Comparison of ENCODE assay signal across 8 cellular contexts in genomic region chr17:17972126-17972951, GRCh38. TPM values are rescaled to one million over a fixed set of nuclear protein-coding genes. Genes with fewer than 3 reads are reported as not detected.
DNase-seq lines count a peak whose midpoint lies in the region; ATAC-seq and TF ChIP-seq lines count a peak whose summit lies in the region.

A gene with protein sequence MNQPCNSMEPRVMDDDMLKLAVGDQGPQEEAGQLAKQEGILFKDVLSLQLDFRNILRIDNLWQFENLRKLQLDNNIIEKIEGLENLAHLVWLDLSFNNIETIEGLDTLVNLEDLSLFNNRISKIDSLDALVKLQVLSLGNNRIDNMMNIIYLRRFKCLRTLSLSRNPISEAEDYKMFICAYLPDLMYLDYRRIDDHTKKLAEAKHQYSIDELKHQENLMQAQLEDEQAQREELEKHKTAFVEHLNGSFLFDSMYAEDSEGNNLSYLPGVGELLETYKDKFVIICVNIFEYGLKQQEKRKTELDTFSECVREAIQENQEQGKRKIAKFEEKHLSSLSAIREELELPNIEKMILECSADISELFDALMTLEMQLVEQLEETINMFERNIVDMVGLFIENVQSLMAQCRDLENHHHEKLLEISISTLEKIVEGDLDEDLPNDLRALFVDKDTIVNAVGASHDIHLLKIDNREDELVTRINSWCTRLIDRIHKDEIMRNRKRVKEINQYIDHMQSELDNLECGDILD (plus strand): TSS chr17:17972862. CDS start chr17:17977599, 4,737 bp downstream.
TOM1L2 (minus strand) TSS chr17:17972400; CDS start chr17:17972313, 87 bp downstream.

- no TSS peak for BruUV-seq in PC-3 (replicated peaks; lab: Mats Ljungman, UMichigan)

- no peaks in the 10 kb centered on the region for H3K9me2 ChIP-seq in PC-3 (replicated peaks; ENCODE audit: low read length)

- intact Hi-C loops in PC-3 (cut with micrococcal nuclease), result loop anchor here (1.0 kb wide), 2 partner anchors 51 to 61 kb away; no protein-coding TSS in a partner anchor

- H3K9me3 Mint-ChIP-seq in activated T-cell treated with anti-CD3 and anti-CD28 coated beads, Interleukin-2, amount 50 U/mL, for 24 hours, result no peaks in the 10 kb centered on the region

- peaks cover 2% of the 10 kb centered on the region for H3K36me3 Mint-ChIP-seq in activated T-cell treated with anti-CD3 and anti-CD28 coated beads, Interleukin-2, amount 50 U/mL, for 24 hours (ENCODE audit: low read depth)

- H2AFZ ChIP-seq in PC-3 (ENCODE audit: low read length), result peak within 1 kb of the TSS; percentile 71

- peak; percentile 69 for TF ChIP-seq POLR2A in erythroblast (IDR thresholded peaks at IDR 0.05; ENCODE audit: low read length)

- H3K9ac ChIP-seq in PC-3 (ENCODE audit: low read length), result peak within 1 kb of the TSS; percentile 65

- peak within 1 kb of the TSS; percentile 64 for H3K4me3 ChIP-seq in Jurkat, Clone E6-1 (ENCODE audit: low read length)
- H3K4me3 ChIP-seq in PC-3 (ENCODE audit: low read length), result peak within 1 kb of the TSS; percentile 80

- H3K4me2 ChIP-seq in PC-3 (ENCODE audit: low read length), result peak within 1 kb of the TSS; percentile 93

- peaks cover 49% of the 10 kb centered on the region for H3K79me2 ChIP-seq in PC-3 (ENCODE audit: low read length)

- peaks cover 42% of the 10 kb centered on the region for H3K4me1 Mint-ChIP-seq in activated T-cell treated with anti-CD3 and anti-CD28 coated beads, Interleukin-2, amount 50 U/mL, for 24 hours (ENCODE audit: low read depth)

- no peaks in the 10 kb centered on the region for H3K27me3 Mint-ChIP-seq in activated T-cell treated with anti-CD3 and anti-CD28 coated beads, Interleukin-2, amount 50 U/mL, for 24 hours

- no peak for TF ChIP-seq CTCF in PC-3 (conservative IDR thresholded peaks at IDR 0.05; ENCODE audit: low read depth, low read length)

- no peaks in the 10 kb centered on the region for H3K27me3 ChIP-seq in PC-3 (ENCODE audit: low read length)

- peak; percentile 99 for DNase-seq in DMS53 (lab: John Stamatoyannopoulos, UW)
- DNase-seq in Jurkat, Clone E6-1 (ENCODE audit: low read depth, low spot score), result peak; percentile 100
- DNase-seq in PC-3, result peak; percentile 100
- peak; percentile 99 for DNase-seq in activated T-cell treated with anti-CD3 and anti-CD28 coated beads, Interleukin-2, amount 50 U/mL, for 24 hours
- peak; percentile 100 for DNase-seq in erythroblast (lab: John Stamatoyannopoulos, UW)
- DNase-seq in mucosa of gallbladder (ENCODE audit: low spot score), result peak; percentile 100
- DNase-seq in stimulated activated CD8-positive, alpha-beta memory T cell treated with anti-CD3 and anti-CD28 coated beads, Interleukin-4, amount 100 ng/mL, for 24 hours (ENCODE audit: low read depth), result peak; percentile 100

- H4K20me1 ChIP-seq in PC-3 (ENCODE audit: low read length), result no peaks in the 10 kb centered on the region

- no peaks in the 10 kb centered on the region for H3F3A ChIP-seq in PC-3 (ENCODE audit: low read length, unreplicated experiment)

- no peaks in the 10 kb centered on the region for H3K9me3 ChIP-seq in PC-3 (ENCODE audit: low read length)

- peak within 1 kb of the TSS; percentile 30 for H3K27ac ChIP-seq in PC-3 (ENCODE audit: low read length)

- H3K36me3 ChIP-seq in PC-3 (ENCODE audit: low read depth, low read length), result no peaks in the 10 kb centered on the region

- H3K4me3 Mint-ChIP-seq in activated T-cell treated with anti-CD3 and anti-CD28 coated beads, Interleukin-2, amount 50 U/mL, for 24 hours, result peak within 1 kb of the TSS; percentile 91

- peaks cover 13% of the 10 kb centered on the region for H3K4me1 ChIP-seq in PC-3 (ENCODE audit: insufficient read depth, low read length)

- CTCF ChIA-PET in PC-3 (lab: Charles Lee), result interaction anchor here (1.1 to 1.9 kb wide), 3 partner anchors 51 to 82 kb away, joined by 4 to 6 read pairs (median 6); no protein-coding TSS in a partner anchor

- peak within 1 kb of the TSS; percentile 94 for H3K27ac Mint-ChIP-seq in activated T-cell treated with anti-CD3 and anti-CD28 coated beads, Interleukin-2, amount 50 U/mL, for 24 hours

- peak; percentile 90 for ATAC-seq in GM21717 (IDR thresholded peaks at IDR 0.05; ENCODE audit: unreplicated experiment)
- peak; percentile 90 for ATAC-seq in PC-3

- POLR2A ChIA-PET in PC-3 (lab: Charles Lee; ENCODE audit: unreplicated experiment), result interaction anchor here (0.5 to 1.1 kb wide), 9 partner anchors 14 to 622 kb away, joined by 3 to 12 read pairs (median 4); no protein-coding TSS in a partner anchor

RNA-seq across cellular contexts. Expression of the first gene that starts in this region (rescaled TPM):
- polyA plus RNA-seq in Jurkat, Clone E6-1 (2012; ENCODE audit: insufficient read depth, insufficient read length), result 3.4 TPM
- total RNA-seq in PC-3 (2014; rRNA removed) (1.9 and 2.2 TPM in 2 replicates), mucosa of gallbladder (6.7 TPM)

RNA-seq across cellular contexts. Expression of gene TOM1L2, which starts in this region (rescaled TPM):
- 9.6 TPM for polyA plus RNA-seq in Jurkat, Clone E6-1 (2012; ENCODE audit: insufficient read depth, insufficient read length)
- total RNA-seq in PC-3 (2014; rRNA removed) (53.3 and 77.1 TPM in 2 replicates), mucosa of gallbladder (81.3 TPM)

Comparison
In these comparisons a context has a peak if more than half of its experiments do, and no peak if none do; other contexts are left out.
1. Peak in every context shown above with its lines: DNase-seq, ATAC-seq, H3K4me3 ChIP-seq and H3K27ac ChIP-seq.